ENCODE assay signal across 24 cellular contexts in genomic region chr5:11692636-11693035, GRCh38.
"Had no signal": no experiment of that assay in that cellular context is flagged by ENCODE, and none has a peak within 500 bp of the region (broad histone marks: within the 10 kb centered on the region; RNA-seq: fewer than 3 reads in every experiment).

No MANE protein-coding gene starts in this region.

- H3K27ac Mint-ChIP-seq: dendritic cell treated with granulocyte-macrophage colony-stimulating factor and Interleukin-4, amounts not matched to agents 40 ng/mL and 50 ng/mL, for 4 days; effector memory CD8-positive, alpha-beta T cell; endodermal cell had no signal

- H3K4me1 ChIP-seq: colonic mucosa, esophagus muscularis mucosa, esophagus squamous epithelium, foreskin keratinocyte, gastrocnemius medialis, gastroesophageal sphincter, heart right ventricle had no signal

- H3K27me3 Mint-ChIP-seq: effector memory CD8-positive, alpha-beta T cell had no signal

- DNase-seq: colonic mucosa; cortex of kidney; dermis blood vessel endothelial cell; dorsolateral prefrontal cortex; effector CD4-positive, alpha-beta T cell; effector CD8-positive, alpha-beta T cell; effector memory CD4-positive, alpha-beta T cell; effector memory CD8-positive, alpha-beta T cell; endodermal cell; erythroblast; esophagus squamous epithelium; foreskin fibroblast; foreskin keratinocyte; foreskin melanocyte; gastrocnemius medialis; glutamatergic neuron; head of caudate nucleus; heart left ventricle; heart right ventricle had no signal

- H3K27ac ChIP-seq: colonic mucosa, coronary artery, dorsolateral prefrontal cortex, epithelial cell of prostate, esophagus muscularis mucosa, esophagus squamous epithelium, foreskin keratinocyte, gastrocnemius medialis, gastroesophageal sphincter, heart left ventricle, heart right ventricle had no signal

- H3K27me3 ChIP-seq: colonic mucosa, dorsolateral prefrontal cortex, esophagus muscularis mucosa, esophagus squamous epithelium, foreskin keratinocyte, gastrocnemius medialis, gastroesophageal sphincter, heart left ventricle, heart right ventricle had no signal

- H3K9me3 ChIP-seq: colonic mucosa, esophagus muscularis mucosa, esophagus squamous epithelium, gastrocnemius medialis, gastroesophageal sphincter, heart left ventricle had no signal

- H3K9me3 Mint-ChIP-seq: dendritic cell treated with granulocyte-macrophage colony-stimulating factor and Interleukin-4, amounts not matched to agents 40 ng/mL and 50 ng/mL, for 4 days; endodermal cell had no signal

- H3K4me3 Mint-ChIP-seq: dendritic cell treated with granulocyte-macrophage colony-stimulating factor and Interleukin-4, amounts not matched to agents 40 ng/mL and 50 ng/mL, for 4 days; effector memory CD8-positive, alpha-beta T cell; endodermal cell had no signal

- H3K36me3 ChIP-seq: colonic mucosa, esophagus muscularis mucosa, esophagus squamous epithelium, gastrocnemius medialis, gastroesophageal sphincter, heart left ventricle, heart right ventricle had no signal

- H3K4me3 ChIP-seq: colonic mucosa, coronary artery, dorsolateral prefrontal cortex, esophagus muscularis mucosa, esophagus squamous epithelium, gastrocnemius medialis, gastroesophageal sphincter, heart left ventricle, heart right ventricle had no signal

- H3K4me1 Mint-ChIP-seq: endodermal cell had no signal
